Comparison of ENCODE assay signal across 11 cellular contexts in genomic region chr12:113040722-113041168, GRCh38. TPM values are rescaled to one million over a fixed set of nuclear protein-coding genes. Genes with fewer than 3 reads are reported as not detected.
DNase-seq lines count a peak whose midpoint lies in the region; ATAC-seq, FAIRE-seq and TF ChIP-seq lines count a peak whose summit lies in the region.
"Had no signal": no experiment of that assay in that cellular context is flagged by ENCODE, and none has a peak within 500 bp of the region (broad histone marks: within the 10 kb centered on the region; RNA-seq: fewer than 3 reads in every experiment).

No MANE protein-coding gene starts in this region.

- H3K4me1 Mint-ChIP-seq in MCF 10A (ENCODE audit: insufficient read depth, unreplicated experiment): peaks cover 12% of the 10 kb centered on the region

- H3K27me3 Mint-ChIP-seq in MCF 10A (ENCODE audit: insufficient read depth, unreplicated experiment): no peaks in the 10 kb centered on the region

- no peaks in the 10 kb centered on the region for H3K27me3 ChIP-seq in breast epithelium
- no peaks in the 10 kb centered on the region for H3K27me3 ChIP-seq in HepG2 (ENCODE audit: control insufficient read depth in 1 of 2, insufficient read depth in 2 of 2, low read length in 2 of 2)

- intact Hi-C loops in MCF 10A (cut with micrococcal nuclease) (loop anchor here (10.0 kb wide), 1 partner anchor 384 kb away; the partner anchor contains the start of gene SDSL), breast epithelium (cut with DNase I; ENCODE audit: low total_unique reads) (loop anchor here (10.0 kb wide), 1 partner anchor 504 kb away; no protein-coding TSS in a partner anchor), HepG2 (cut with micrococcal nuclease; ENCODE audit: unreplicated experiment) (no loop called here)

- POLR2A ChIA-PET in MCF 10A (lab: Yijun Ruan, JAX): interaction anchor here (0.6 to 1.2 kb wide), 8 partner anchors 32 to 143 kb away, joined by 3 to 7 read pairs (median 3); no protein-coding TSS in a partner anchor
- POLR2A ChIA-PET in HepG2 (lab: Yijun Ruan, JAX): no interaction called here

- no peaks in the 10 kb centered on the region for H3K36me3 Mint-ChIP-seq in MCF 10A (ENCODE audit: insufficient read depth, unreplicated experiment)

- H3K9me3 Mint-ChIP-seq in MCF 10A (ENCODE audit: unreplicated experiment): no peaks in the 10 kb centered on the region
- H3K9me3 Mint-ChIP-seq: activated CD8-positive, alpha-beta T cell treated with anti-CD3 and anti-CD28 coated beads for 36 hours; effector memory CD8-positive, alpha-beta T cell had no signal

- CTCF ChIA-PET in MCF 10A (lab: Yijun Ruan, JAX): interaction anchor here (1.0 to 1.2 kb wide), 4 partner anchors 56 to 140 kb away, joined by 3 to 6 read pairs (median 4); no protein-coding TSS in a partner anchor
- CTCF ChIA-PET in HepG2 (lab: Yijun Ruan, JAX; ENCODE audit: low intra/inter-chr PET ratio, low total read pairs): no interaction called here

- H3K4me3 Mint-ChIP-seq in MCF 10A (ENCODE audit: unreplicated experiment): peak overlapping the region; percentile 56
- H3K4me3 Mint-ChIP-seq: activated CD8-positive, alpha-beta T cell treated with anti-CD3 and anti-CD28 coated beads for 36 hours; effector memory CD8-positive, alpha-beta T cell had no signal

- TF ChIP-seq RAD21 in HepG2 (CRISPR knock-in tag; IDR thresholded peaks at IDR 0.05): no peak

- H3K79me2 ChIP-seq in HepG2 (ENCODE audit: insufficient read depth, low read length): no peaks in the 10 kb centered on the region

- no peak overlapping the region for H2AFZ ChIP-seq in HepG2 (ENCODE audit: low read length)

- 14% methylated on average over 2 of the region's 6 CpGs for WGBS in HepG2 (ENCODE audit: low lambda C conversion rate)

- TF ChIP-seq CTCF in MCF 10A (IDR thresholded peaks at IDR 0.05; ENCODE audit: unreplicated experiment) (no peak), breast epithelium (IDR thresholded peaks at IDR 0.05) (no peak), cardiac fibroblast (IDR thresholded peaks at IDR 0.05; ENCODE audit: low read depth, low read length) (no peak), HepG2 (CRISPR knock-in tag; IDR thresholded peaks at IDR 0.05) (no peak)

- no peak for FAIRE-seq in HepG2 (lab: Jason Lieb, UNC)

- H3K36me3 ChIP-seq in breast epithelium: no peaks in the 10 kb centered on the region
- no peaks in the 10 kb centered on the region for H3K36me3 ChIP-seq in HepG2 (replicated peaks in 1 of 2; ENCODE audit: control insufficient read depth in 1 of 2, insufficient read depth in 2 of 2, low read length in 2 of 2)

- H3K27ac ChIP-seq in breast epithelium: peak overlapping the region in 1 of 2 donors; percentile 48
- H3K27ac ChIP-seq in HepG2 (ENCODE audit: extremely low read length, insufficient read depth, low read length): no peak overlapping the region

- H3K4me1 ChIP-seq in breast epithelium: no peaks in the 10 kb centered on the region
- H3K4me1 ChIP-seq in HepG2 (ENCODE audit: insufficient read depth, low read length): no peaks in the 10 kb centered on the region

- no peak overlapping the region for H3K4me2 ChIP-seq in HepG2 (ENCODE audit: low read depth, low read length)

- no peak overlapping the region for H3K4me3 ChIP-seq in breast epithelium
- H3K4me3 ChIP-seq in cardiac fibroblast (replicated peaks in 1 of 2; ENCODE audit: low read depth in 2 of 2, low read length in 2 of 2): no peak overlapping the region
- no peak overlapping the region for H3K4me3 ChIP-seq in HepG2 (replicated peaks in 1 of 3; ENCODE audit: insufficient read depth in 1 of 3, low read depth in 2 of 3, low read length in 3 of 3)

- H3K9ac ChIP-seq in HepG2 (ENCODE audit: insufficient read depth, low read depth, low read length): no peak overlapping the region

- DNase-seq in MCF 10A (ENCODE audit: unreplicated experiment) (peak; percentile 100), breast epithelium (ENCODE audit: low spot score in 2 of 2) (no peak), cardiac fibroblast (ENCODE audit: low read depth in 2 of 2) (peak; percentile 98), HepG2 (ENCODE audit: low spot score) (peak; percentile 32), G401 (ENCODE audit: low spot score) (no peak)
- no peak for DNase-seq in activated T-cell treated with anti-CD3 and anti-CD28 coated beads, Interleukin-2, amount 50 U/mL, for 48 hours
- DNase-seq: activated CD8-positive, alpha-beta T cell treated with anti-CD3 and anti-CD28 coated beads for 36 hours; effector memory CD8-positive, alpha-beta T cell; Karpas-422 had no signal

- in situ Hi-C loops in HepG2 (cut with HindIII; ENCODE audit: extremely low pct_ligation_motif_present, low pct_unique_long_range_greater_than_20kb) (no loop called here), G401 (cut with HindIII; ENCODE audit: low sequenced_read_pairs) (no loop called here)

- H4K20me1 ChIP-seq in HepG2 (ENCODE audit: insufficient read depth, low read length): no peaks in the 10 kb centered on the region

- H3K27ac Mint-ChIP-seq in MCF 10A (ENCODE audit: low read depth, unreplicated experiment): peak overlapping the region; percentile 96
- H3K27ac Mint-ChIP-seq: activated CD8-positive, alpha-beta T cell treated with anti-CD3 and anti-CD28 coated beads for 36 hours; effector memory CD8-positive, alpha-beta T cell had no signal

- peak; percentile 46; the same call in 2 of the 3 replicates for ATAC-seq in HepG2
- ATAC-seq in GM21825 (IDR thresholded peaks at IDR 0.05; ENCODE audit: unreplicated experiment): no peak
- ATAC-seq in GM21528 (IDR thresholded peaks at IDR 0.05; ENCODE audit: low FRiP score, unreplicated experiment): no peak
- ATAC-seq: activated CD8-positive, alpha-beta T cell treated with anti-CD3 and anti-CD28 coated beads for 36 hours; effector memory CD8-positive, alpha-beta T cell had no signal

- no peaks in the 10 kb centered on the region for H3K9me3 ChIP-seq in breast epithelium
- no peaks in the 10 kb centered on the region for H3K9me3 ChIP-seq in HepG2 (ENCODE audit: low read length)

- BruUV-seq in MCF 10A (replicated peaks; lab: Mats Ljungman, UMichigan) (no TSS peak), HepG2 (replicated peaks; lab: Mats Ljungman, UMichigan) (no TSS peak)

- TF ChIP-seq POLR2A in breast epithelium (IDR thresholded peaks at IDR 0.05) (no peak), HepG2 (IDR thresholded peaks at IDR 0.05; ENCODE audit: insufficient read depth in 1 of 2, low read depth in 2 of 2, low read length in 2 of 2) (no peak)

- TF ChIP-seq EP300 in HepG2 (IDR thresholded peaks at IDR 0.05; ENCODE audit: low read depth in 2 of 2, low read length in 2 of 2) (no peak), HepG2 (CRISPR knock-in tag; IDR thresholded peaks at IDR 0.05; ENCODE audit: borderline replicate concordance) (no peak)

TF ChIP-seq in HepG2, 621 proteins besides CTCF, POLR2A, EP300 and RAD21 (continues in another document):
- no peak for TF ChIP-seq KLF6 (CRISPR knock-in tag; IDR thresholded peaks at IDR 0.05)
- no peak for TF ChIP-seq PRDM4 (CRISPR knock-in tag; IDR thresholded peaks at IDR 0.05; ENCODE audit: borderline replicate concordance)
- TF ChIP-seq ZNF776 (CRISPR knock-in tag; IDR thresholded peaks at IDR 0.05): no peak

RNA-seq across cellular contexts. Expression of gene DTX1, which starts 15.8 kb away (rescaled TPM):
- total RNA-seq in MCF 10A (2022) (not detected in 2 replicates), breast epithelium (10 to 100 TPM in 2 of 3 donors, 1 to 10 TPM in 1; 7.9 to 46.6 (median 20.0) TPM), HepG2 (2016; rRNA removed; fragmentation: Illumina TruSeq; extraction: Trizol) (not detected in 2 replicates)
- total RNA-seq in HepG2 (2016; cell fraction: cytosol; rRNA removed; fragmentation: Illumina TruSeq; extraction: Trizol; ENCODE audit: low read depth): not detected in 2 replicates
- not detected in 2 replicates for total RNA-seq in HepG2 (2016; cell fraction: insoluble cytoplasmic fraction; rRNA removed; fragmentation: Illumina TruSeq; extraction: Trizol)
- not detected in 2 replicates for total RNA-seq in HepG2 (2016; cell fraction: membrane; rRNA removed; fragmentation: Illumina TruSeq; extraction: Trizol)
- not detected in 2 replicates for total RNA-seq in HepG2 (2016; cell fraction: nucleus; rRNA removed; fragmentation: Illumina TruSeq; extraction: Trizol)
- polyA plus RNA-seq in HepG2 (2011; rRNA removed): not detected in 2 replicates
- polyA plus RNA-seq in HepG2 (2011; cell fraction: cytosol; rRNA removed): not detected in 2 replicates
- polyA plus RNA-seq in HepG2 (2011; cell fraction: nucleus; rRNA removed): not detected in 2 replicates
- not detected in 2 replicates for polyA plus RNA-seq in HepG2 (2012)
- polyA plus RNA-seq in HepG2 (2016; cell fraction: cytosol; fragmentation: Illumina TruSeq; extraction: Trizol; ENCODE audit: low read depth): not detected in 2 replicates
- not detected in 2 replicates for polyA plus RNA-seq in HepG2 (2016; cell fraction: insoluble cytoplasmic fraction; fragmentation: Illumina TruSeq; extraction: Trizol; ENCODE audit: low read depth)
- polyA plus RNA-seq in HepG2 (2016; cell fraction: membrane; fragmentation: Illumina TruSeq; extraction: Trizol; ENCODE audit: low read depth): not detected in 2 replicates
- polyA plus RNA-seq in HepG2 (2016; cell fraction: nucleus; fragmentation: Illumina TruSeq; extraction: Trizol; ENCODE audit: insufficient read depth, low read depth): not detected in 2 replicates
- not detected in 2 replicates for polyA minus RNA-seq in HepG2 (2011; rRNA and poly(A)+ RNA removed; ENCODE audit: low replicate concordance)
- polyA minus RNA-seq in HepG2 (2011; cell fraction: cytosol; rRNA and poly(A)+ RNA removed): not detected in 2 replicates
- not detected in 2 replicates for polyA minus RNA-seq in HepG2 (2011; cell fraction: nucleus; rRNA and poly(A)+ RNA removed)
- total RNA-seq in G401 (2014; rRNA removed; shearing (Covaris generic)): 5.6 and 5.8 TPM in 2 replicates

Comparison
In these comparisons a context has a peak if more than half of its experiments do, and no peak if none do; other contexts are left out.
1. DNase-seq: peak in MCF 10A (single experiment), cardiac fibroblast (2 of 2) and HepG2 (single experiment); none in breast epithelium (0 of 2), G401 (single experiment) and activated T-cell treated with anti-CD3 and anti-CD28 coated beads, Interleukin-2, amount 50 U/mL, for 48 hours (0 of 2).